In the genomic region with DNA sequence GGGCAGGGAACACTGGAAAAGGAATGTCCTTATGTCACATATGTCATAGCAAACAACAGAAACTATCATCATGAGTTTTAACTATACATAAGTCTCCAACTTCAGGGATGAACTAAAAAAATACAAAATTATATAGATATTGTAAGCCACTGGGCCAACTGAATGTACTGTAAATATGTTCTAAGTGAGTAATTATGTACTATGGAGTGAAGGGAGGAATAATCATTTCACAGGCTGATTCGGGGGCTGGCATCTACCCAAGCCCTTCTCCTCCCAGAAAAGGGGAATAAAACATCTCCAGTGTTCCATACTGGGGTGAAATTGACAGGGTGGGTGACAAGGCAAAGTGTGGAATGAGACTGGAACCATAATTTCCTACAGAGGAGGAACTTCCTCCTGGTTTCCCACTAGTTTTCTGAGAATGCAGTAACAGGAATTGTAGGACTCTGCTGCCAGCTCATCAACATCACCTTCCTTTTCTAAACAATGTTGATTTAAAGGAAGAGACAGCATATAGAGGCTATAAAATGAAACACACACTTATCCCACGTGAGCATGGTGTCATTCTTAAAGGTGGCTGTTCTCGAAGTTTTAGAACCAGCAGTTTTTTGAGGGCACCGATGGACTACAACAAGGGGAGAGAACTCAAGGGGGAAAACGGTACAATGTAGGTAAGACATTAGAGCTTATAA, we compare ENCODE assay signal across 2 cellular contexts.
TF ChIP-seq lines count a peak whose summit lies in the region.

No MANE protein-coding gene starts in this region.

TF ChIP-seq in IMR-90, 13 proteins besides CTCF, POLR2A, EP300 and RAD21:
- TF ChIP-seq SMC3 (IDR thresholded peaks at IDR 0.05; ENCODE audit: low read depth, low read length) (no peak), CEBPB (IDR thresholded peaks at IDR 0.05; ENCODE audit: low read depth, low read length) (no peak), MXI1 (IDR thresholded peaks at IDR 0.05; ENCODE audit: borderline replicate concordance, low read depth, low read length) (no peak), CHD1 (IDR thresholded peaks at IDR 0.05; ENCODE audit: low read depth, low read length) (no peak), MAFK (IDR thresholded peaks at IDR 0.05; ENCODE audit: low read depth, low read length) (no peak), RCOR1 (IDR thresholded peaks at IDR 0.05; ENCODE audit: insufficient replicate concordance, low read length) (no peak), BHLHE40 (IDR thresholded peaks at IDR 0.05; ENCODE audit: low read depth, low read length) (no peak), MAZ (IDR thresholded peaks at IDR 0.05; ENCODE audit: borderline replicate concordance, low read depth, low read length) (no peak), NFE2L2 (IDR thresholded peaks at IDR 0.05; ENCODE audit: low read depth, low read length) (no peak), FOS (IDR thresholded peaks at IDR 0.05; ENCODE audit: low read depth, low read length) (no peak), RFX5 (IDR thresholded peaks at IDR 0.05; ENCODE audit: low read depth, low read length) (no peak)
- TF ChIP-seq, protein P1, sequence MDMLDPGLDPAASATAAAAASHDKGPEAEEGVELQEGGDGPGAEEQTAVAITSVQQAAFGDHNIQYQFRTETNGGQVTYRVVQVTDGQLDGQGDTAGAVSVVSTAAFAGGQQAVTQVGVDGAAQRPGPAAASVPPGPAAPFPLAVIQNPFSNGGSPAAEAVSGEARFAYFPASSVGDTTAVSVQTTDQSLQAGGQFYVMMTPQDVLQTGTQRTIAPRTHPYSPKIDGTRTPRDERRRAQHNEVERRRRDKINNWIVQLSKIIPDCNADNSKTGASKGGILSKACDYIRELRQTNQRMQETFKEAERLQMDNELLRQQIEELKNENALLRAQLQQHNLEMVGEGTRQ (IDR thresholded peaks at IDR 0.05; ENCODE audit: low read depth, low read length) = no peak
- TF ChIP-seq, protein P2, sequence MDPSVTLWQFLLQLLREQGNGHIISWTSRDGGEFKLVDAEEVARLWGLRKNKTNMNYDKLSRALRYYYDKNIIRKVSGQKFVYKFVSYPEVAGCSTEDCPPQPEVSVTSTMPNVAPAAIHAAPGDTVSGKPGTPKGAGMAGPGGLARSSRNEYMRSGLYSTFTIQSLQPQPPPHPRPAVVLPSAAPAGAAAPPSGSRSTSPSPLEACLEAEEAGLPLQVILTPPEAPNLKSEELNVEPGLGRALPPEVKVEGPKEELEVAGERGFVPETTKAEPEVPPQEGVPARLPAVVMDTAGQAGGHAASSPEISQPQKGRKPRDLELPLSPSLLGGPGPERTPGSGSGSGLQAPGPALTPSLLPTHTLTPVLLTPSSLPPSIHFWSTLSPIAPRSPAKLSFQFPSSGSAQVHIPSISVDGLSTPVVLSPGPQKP (IDR thresholded peaks at IDR 0.05; ENCODE audit: borderline replicate concordance, low read depth, low read length) = no peak
TF ChIP-seq in IMR-90: peak in this region for 0.

TF ChIP-seq in SK-N-SH treated with all-trans-retinoic acid at 6 μM for 48 hours, 23 proteins besides CTCF, POLR2A, EP300 and RAD21 (continued from another document):
- TF ChIP-seq BACH2 (CRISPR knock-in tag; IDR thresholded peaks at IDR 0.05; ENCODE audit: borderline replicate concordance) (no peak), OSR1 (CRISPR knock-in tag; IDR thresholded peaks at IDR 0.05) (no peak), TCF4 (CRISPR knock-in tag; IDR thresholded peaks at IDR 0.05; ENCODE audit: borderline replicate concordance) (no peak), ZC3H10 (CRISPR knock-in tag; IDR thresholded peaks at IDR 0.05) (no peak), ISL1 (CRISPR knock-in tag; IDR thresholded peaks at IDR 0.05) (no peak), PPARA (CRISPR knock-in tag; IDR thresholded peaks at IDR 0.05; ENCODE audit: borderline replicate concordance) (no peak), ZNF8 (CRISPR knock-in tag; IDR thresholded peaks at IDR 0.05) (no peak), SNAI2 (CRISPR knock-in tag; IDR thresholded peaks at IDR 0.05) (no peak), ESRRG (CRISPR knock-in tag; IDR thresholded peaks at IDR 0.05) (no peak), ARNTL (CRISPR knock-in tag; IDR thresholded peaks at IDR 0.05; ENCODE audit: borderline replicate concordance, low read depth) (no peak), RARB (CRISPR knock-in tag; IDR thresholded peaks at IDR 0.05) (no peak)
- TF ChIP-seq, protein P3, sequence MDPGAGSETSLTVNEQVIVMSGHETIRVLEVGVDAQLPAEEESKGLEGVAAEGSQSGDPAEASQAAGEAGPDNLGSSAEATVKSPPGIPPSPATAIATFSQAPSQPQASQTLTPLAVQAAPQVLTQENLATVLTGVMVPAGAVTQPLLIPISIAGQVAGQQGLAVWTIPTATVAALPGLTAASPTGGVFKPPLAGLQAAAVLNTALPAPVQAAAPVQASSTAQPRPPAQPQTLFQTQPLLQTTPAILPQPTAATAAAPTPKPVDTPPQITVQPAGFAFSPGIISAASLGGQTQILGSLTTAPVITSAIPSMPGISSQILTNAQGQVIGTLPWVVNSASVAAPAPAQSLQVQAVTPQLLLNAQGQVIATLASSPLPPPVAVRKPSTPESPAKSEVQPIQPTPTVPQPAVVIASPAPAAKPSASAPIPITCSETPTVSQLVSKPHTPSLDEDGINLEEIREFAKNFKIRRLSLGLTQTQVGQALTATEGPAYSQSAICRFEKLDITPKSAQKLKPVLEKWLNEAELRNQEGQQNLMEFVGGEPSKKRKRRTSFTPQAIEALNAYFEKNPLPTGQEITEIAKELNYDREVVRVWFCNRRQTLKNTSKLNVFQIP (CRISPR knock-in tag; IDR thresholded peaks at IDR 0.05; ENCODE audit: borderline replicate concordance, low read depth) = no peak
- TF ChIP-seq, protein P4, sequence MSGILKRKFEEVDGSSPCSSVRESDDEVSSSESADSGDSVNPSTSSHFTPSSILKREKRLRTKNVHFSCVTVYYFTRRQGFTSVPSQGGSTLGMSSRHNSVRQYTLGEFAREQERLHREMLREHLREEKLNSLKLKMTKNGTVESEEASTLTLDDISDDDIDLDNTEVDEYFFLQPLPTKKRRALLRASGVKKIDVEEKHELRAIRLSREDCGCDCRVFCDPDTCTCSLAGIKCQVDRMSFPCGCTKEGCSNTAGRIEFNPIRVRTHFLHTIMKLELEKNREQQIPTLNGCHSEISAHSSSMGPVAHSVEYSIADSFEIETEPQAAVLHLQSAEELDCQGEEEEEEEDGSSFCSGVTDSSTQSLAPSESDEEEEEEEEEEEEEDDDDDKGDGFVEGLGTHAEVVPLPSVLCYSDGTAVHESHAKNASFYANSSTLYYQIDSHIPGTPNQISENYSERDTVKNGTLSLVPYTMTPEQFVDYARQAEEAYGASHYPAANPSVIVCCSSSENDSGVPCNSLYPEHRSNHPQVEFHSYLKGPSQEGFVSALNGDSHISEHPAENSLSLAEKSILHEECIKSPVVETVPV (CRISPR knock-in tag; IDR thresholded peaks at IDR 0.05) = no peak
- TF ChIP-seq, protein P5, sequence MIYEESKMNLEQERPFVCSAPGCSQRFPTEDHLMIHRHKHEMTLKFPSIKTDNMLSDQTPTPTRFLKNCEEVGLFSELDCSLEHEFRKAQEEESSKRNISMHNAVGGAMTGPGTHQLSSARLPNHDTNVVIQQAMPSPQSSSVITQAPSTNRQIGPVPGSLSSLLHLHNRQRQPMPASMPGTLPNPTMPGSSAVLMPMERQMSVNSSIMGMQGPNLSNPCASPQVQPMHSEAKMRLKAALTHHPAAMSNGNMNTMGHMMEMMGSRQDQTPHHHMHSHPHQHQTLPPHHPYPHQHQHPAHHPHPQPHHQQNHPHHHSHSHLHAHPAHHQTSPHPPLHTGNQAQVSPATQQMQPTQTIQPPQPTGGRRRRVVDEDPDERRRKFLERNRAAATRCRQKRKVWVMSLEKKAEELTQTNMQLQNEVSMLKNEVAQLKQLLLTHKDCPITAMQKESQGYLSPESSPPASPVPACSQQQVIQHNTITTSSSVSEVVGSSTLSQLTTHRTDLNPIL (CRISPR knock-in tag; IDR thresholded peaks at IDR 0.05; ENCODE audit: low read depth) = no peak
